ENCODE assay signal across 8 cellular contexts in genomic region chr15:65792130-65792987, GRCh38. TPM values are rescaled to one million over a fixed set of nuclear protein-coding genes. Genes with fewer than 3 reads are reported as not detected.
DNase-seq lines count a peak whose midpoint lies in the region; ATAC-seq, FAIRE-seq and TF ChIP-seq lines count a peak whose summit lies in the region.

DENND4A (minus strand) TSS chr15:65792293; CDS start chr15:65756450, 35,843 bp downstream.

- peak within 1 kb of the TSS; percentile 88 to 97 for H3K27ac ChIP-seq in kidney (ENCODE audit: low read depth in 2 of 2, low read length in 2 of 2)

- TF ChIP-seq CTCF in AG10803 (conservative IDR thresholded peaks at IDR 0.05; ENCODE audit: low read length): no peak
- no peak for TF ChIP-seq CTCF in kidney (IDR thresholded peaks at IDR 0.05; ENCODE audit: borderline replicate concordance, extremely low read depth, insufficient read depth)

- DNase-seq in AG10803 (ENCODE audit: low read depth) (peak; percentile 97), NCI-H460 (ENCODE audit: extremely low read depth, low read depth) (peak; percentile 96), cerebellum (ENCODE audit: low spot score) (peak; percentile 97), kidney (peak; percentile 99)
- DNase-seq in activated CD4-positive, alpha-beta T cell treated with anti-CD3 and anti-CD28 coated beads for 1 hour: peak; percentile 99
- DNase-seq in stimulated activated CD4-positive, alpha-beta T cell treated with anti-CD3 and anti-CD28 coated beads, Interleukin-15, amount 100 ng/mL, for 24 hours: peak; percentile 98

- no peaks in the 10 kb centered on the region for H3K36me3 ChIP-seq in kidney (ENCODE audit: control insufficient read depth in 1 of 2, insufficient read depth in 2 of 2, low read length in 2 of 2)

- H3K4me3 ChIP-seq in AG10803 (ENCODE audit: low read length) (peak within 1 kb of the TSS; percentile 95), kidney (ENCODE audit: low read length in 2 of 2) (peak within 1 kb of the TSS; percentile 95 to 96)

- peaks cover 0 to 5% of the 10 kb centered on the region in 2 donors for H3K4me1 ChIP-seq in kidney (ENCODE audit: control insufficient read depth in 1 of 2, insufficient read depth in 1 of 2, low read depth in 1 of 2, low read length in 2 of 2)

- peak; percentile 66 for ATAC-seq in GM19043 (IDR thresholded peaks at IDR 0.05; ENCODE audit: low read depth, unreplicated experiment)
- peak; percentile 70 for ATAC-seq in HG03378 (IDR thresholded peaks at IDR 0.05; ENCODE audit: unreplicated experiment)

- intact Hi-C loops in kidney (cut with DNase I): no loop called here

- peak within 1 kb of the TSS; percentile 92 to 98 for H3K9ac ChIP-seq in kidney (ENCODE audit: low read length in 2 of 2)

- FAIRE-seq in kidney (lab: Jason Lieb, UNC): peak; percentile 80

- H3K9me3 ChIP-seq in kidney (ENCODE audit: control insufficient read depth in 1 of 2, low read length in 2 of 2): no peaks in the 10 kb centered on the region

RNA-seq across cellular contexts. Expression of gene DENND4A, which starts in this region (rescaled TPM):
- total RNA-seq in NCI-H460 (2014; rRNA removed; shearing (Covaris generic)): 15.6 and 19.3 TPM in 2 replicates
- 10.7 and 11.0 TPM in 2 replicates for polyA plus RNA-seq in NCI-H460 (2014; cell fraction: nucleus; rRNA removed)
- total RNA-seq in cerebellum (55.3 TPM), kidney (35.9 TPM)
- 8.6 TPM for polyA plus RNA-seq in kidney (ENCODE audit: insufficient read depth, low read depth, low replicate concordance)

Comparison
In these comparisons a context has a peak if more than half of its experiments do, and no peak if none do; other contexts are left out.
1. Peak in every context shown above with its lines: DNase-seq, ATAC-seq, H3K4me3 ChIP-seq and H3K27ac ChIP-seq.